Comparison of ENCODE assay signal across 18 cellular contexts in the genomic region with DNA sequence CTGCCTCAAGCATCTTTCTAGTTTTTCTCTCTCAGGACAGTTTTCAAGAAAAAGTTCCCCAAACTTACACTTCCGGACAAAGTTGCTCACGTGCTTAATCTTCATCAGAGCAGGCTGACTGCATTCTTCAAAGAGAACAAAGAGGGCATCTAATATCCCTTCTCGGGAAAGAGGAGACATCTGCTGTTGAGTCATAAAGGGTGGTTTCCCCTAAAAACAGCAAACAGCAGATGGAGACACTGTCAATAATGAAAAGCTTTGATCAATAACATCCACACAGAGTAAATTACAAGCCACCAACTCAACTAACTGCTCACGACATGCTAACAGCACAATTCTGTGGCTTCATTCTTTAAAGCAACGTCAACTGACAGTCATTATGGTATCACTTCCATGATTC. TPM values are rescaled to one million over a fixed set of nuclear protein-coding genes. Genes with fewer than 3 reads are reported as not detected.
DNase-seq lines count a peak whose midpoint lies in the region; ATAC-seq, FAIRE-seq and TF ChIP-seq lines count a peak whose summit lies in the region.
"Had no signal": no experiment of that assay in that cellular context is flagged by ENCODE, and none has a peak within 500 bp of the region (broad histone marks: within the 10 kb centered on the region; RNA-seq: fewer than 3 reads in every experiment).

No MANE protein-coding gene starts in this region.

- H3K4me3 Mint-ChIP-seq in glutamatergic neuron (ENCODE audit: unreplicated experiment), result peak overlapping the region; percentile 67
- H3K4me3 Mint-ChIP-seq: activated CD4-positive, alpha-beta T cell treated with anti-CD3 and anti-CD28 coated beads, Interleukin-2, amount 10 ng/mL, durations not matched to agents 7 days and 5 days; B cell; T-helper 1 cell treated with Interleukin-12 subunit alpha and Interleukin-12 subunit beta and Interleukin-4 antibody, amounts not matched to agents 30 μg/mL and 1 μg/mL, for 36 hours had no signal

- H3K27ac ChIP-seq in GM12878 (ENCODE audit: control insufficient read depth, insufficient read depth), result no peak overlapping the region
- H3K27ac ChIP-seq in esophagus squamous epithelium, result peak overlapping the region in 2 of 4 donors; percentile 23 to 46
- H3K27ac ChIP-seq: adrenal gland, coronary artery, PC-9, psoas muscle had no signal

- H3K79me2 ChIP-seq in GM12878 (ENCODE audit: control insufficient read depth, insufficient read depth, low read length), result no peaks in the 10 kb centered on the region

- POLR2A ChIA-PET in GM12878 (lab: Charles Lee), result interaction anchor here (1.0 kb wide), 1 partner anchor 77 kb away, joined by 6 read pairs; no protein-coding TSS in a partner anchor

- H3K27me3 ChIP-seq in GM12878 (replicated peaks in 1 of 2; ENCODE audit: control insufficient read depth in 2 of 2, insufficient read depth in 2 of 2, low read length in 1 of 2) (no peaks in the 10 kb centered on the region), esophagus squamous epithelium (no peaks in the 10 kb centered on the region)
- H3K27me3 ChIP-seq: adrenal gland had no signal

- no peak for FAIRE-seq in GM12878 (lab: Jason Lieb, UNC)
- FAIRE-seq: kidney had no signal

- H3K9ac ChIP-seq in GM12878 (ENCODE audit: control insufficient read depth, insufficient read depth, low read length), result no peak overlapping the region

- TF ChIP-seq POLR2A in GM12878 (IDR thresholded peaks at IDR 0.05; ENCODE audit: low read depth, low read length), result no peak
- TF ChIP-seq POLR2A in esophagus squamous epithelium (IDR thresholded peaks at IDR 0.05), result no peak

- RAD21 ChIA-PET in GM12878 (lab: Charles Lee; ENCODE audit: unreplicated experiment), result no interaction called here

- SMC1A ChIA-PET in GM12878 (lab: Charles Lee; ENCODE audit: uncharacterized antibody, unreplicated experiment), result interaction anchor here (1.4 kb wide), 1 partner anchor 35 kb away, joined by 4 read pairs; no protein-coding TSS in a partner anchor

- in situ Hi-C loops in GM12878 (cut with MboI), result no loop called here

- intact Hi-C loops in GM12878 (cut with micrococcal nuclease; ENCODE audit: unreplicated experiment), result no loop called here
- intact Hi-C loops in esophagus squamous epithelium (cut with DNase I), result no loop called here

- H3K4me2 ChIP-seq in GM12878 (ENCODE audit: control insufficient read depth, insufficient read depth), result no peak overlapping the region
- H3K4me2 ChIP-seq: PC-9 had no signal

- H3K9me3 Mint-ChIP-seq in glutamatergic neuron (ENCODE audit: unreplicated experiment), result peaks cover 5% of the 10 kb centered on the region
- H3K9me3 Mint-ChIP-seq: activated CD4-positive, alpha-beta T cell treated with anti-CD3 and anti-CD28 coated beads, Interleukin-2, amount 10 ng/mL, durations not matched to agents 7 days and 5 days; T-helper 1 cell treated with Interleukin-12 subunit alpha and Interleukin-12 subunit beta and Interleukin-4 antibody, amounts not matched to agents 30 μg/mL and 1 μg/mL, for 36 hours had no signal

- H3K4me3 ChIP-seq in HFF-Myc (replicated peaks; ENCODE audit: low read depth, low read length) (no peak overlapping the region), GM12878 (no peak overlapping the region), esophagus squamous epithelium (no peak overlapping the region)
- H3K4me3 ChIP-seq: adrenal gland, coronary artery, PC-9, psoas muscle had no signal

- no peaks in the 10 kb centered on the region for H3K36me3 Mint-ChIP-seq in glutamatergic neuron (ENCODE audit: unreplicated experiment)

- H3K27ac Mint-ChIP-seq in glutamatergic neuron (ENCODE audit: unreplicated experiment), result peak overlapping the region; percentile 95
- H3K27ac Mint-ChIP-seq: activated CD4-positive, alpha-beta T cell treated with anti-CD3 and anti-CD28 coated beads, Interleukin-2, amount 10 ng/mL, durations not matched to agents 7 days and 5 days; B cell; T-helper 1 cell treated with Interleukin-12 subunit alpha and Interleukin-12 subunit beta and Interleukin-4 antibody, amounts not matched to agents 30 μg/mL and 1 μg/mL, for 36 hours had no signal

- H2AFZ ChIP-seq in GM12878 (ENCODE audit: control insufficient read depth, low read depth, low read length), result peak overlapping the region; percentile 30
- H2AFZ ChIP-seq: PC-9 had no signal

- no peak for TF ChIP-seq RAD21 in GM12878 (IDR thresholded peaks at IDR 0.05; ENCODE audit: insufficient read depth, low read depth, low read length)

- CTCF ChIA-PET in GM12878 (lab: Yijun Ruan, JAX), result no interaction called here

- no peaks in the 10 kb centered on the region for H4K20me1 ChIP-seq in GM12878 (ENCODE audit: control insufficient read depth, insufficient read depth)

- 79% methylated on average over 5 of the region's 5 CpGs for WGBS in GM12878 (ENCODE audit: insufficient coverage, insufficient replicate concordance, low lambda C conversion rate, missing lambda C conversion rate)
- 46 to 55% methylated on average over 5 of the region's 5 CpGs for WGBS in esophagus squamous epithelium, 2 donors

- H3K36me3 ChIP-seq in GM12878 (ENCODE audit: control insufficient read depth in 2 of 2, insufficient read depth in 2 of 2, low read length in 1 of 2) (peaks cover 3 to 20% of the 10 kb centered on the region in 2 experiments; a peak in 2 of 4 replicates), esophagus squamous epithelium (peaks cover 0 to 19% (median 0%) of the 10 kb centered on the region in 3 donors)
- H3K36me3 ChIP-seq: adrenal gland had no signal

- peaks cover 2% of the 10 kb centered on the region for H3K27me3 Mint-ChIP-seq in glutamatergic neuron (ENCODE audit: unreplicated experiment)
- H3K27me3 Mint-ChIP-seq: activated CD4-positive, alpha-beta T cell treated with anti-CD3 and anti-CD28 coated beads, Interleukin-2, amount 10 ng/mL, durations not matched to agents 7 days and 5 days; B cell had no signal

- peaks cover 17% of the 10 kb centered on the region for H3K4me1 Mint-ChIP-seq in glutamatergic neuron (ENCODE audit: low read depth, unreplicated experiment)
- H3K4me1 Mint-ChIP-seq: B cell had no signal

- ATAC-seq in GM12878 (no peak), GM18520 (IDR thresholded peaks at IDR 0.05; ENCODE audit: unreplicated experiment) (no peak), HG03196 (IDR thresholded peaks at IDR 0.05; ENCODE audit: unreplicated experiment) (no peak)
- ATAC-seq: psoas muscle had no signal

- DNase-seq in AG08395 (ENCODE audit: low spot score), result peak; percentile 70
- peak; percentile 65 for DNase-seq in HFF-Myc (ENCODE audit: extremely low read depth, low read depth)
- no peak for DNase-seq in GM12878 (ENCODE audit: low read depth, low spot score)
- no peak for DNase-seq in glutamatergic neuron
- no peak for DNase-seq in stimulated activated CD4-positive, alpha-beta T cell treated with anti-CD3 and anti-CD28 coated beads, Interleukin-1b, Interleukin-23, amount 100 ng/mL, for 48 hours
- no peak for DNase-seq in esophagus squamous epithelium (lab: John Stamatoyannopoulos, UW)
- DNase-seq: activated CD4-positive, alpha-beta T cell treated with anti-CD3 and anti-CD28 coated beads, Interleukin-2, amount 10 ng/mL, durations not matched to agents 7 days and 5 days; activated T-cell treated with anti-CD3 and anti-CD28 coated beads, Interleukin-2, amount 50 U/mL, for 48 hours; adrenal gland; kidney; NCI-H1048 had no signal

- H3K4me1 ChIP-seq in GM12878 (ENCODE audit: control insufficient read depth, insufficient read depth, low read length) (no peaks in the 10 kb centered on the region), esophagus squamous epithelium (no peaks in the 10 kb centered on the region)
- H3K4me1 ChIP-seq: adrenal gland, psoas muscle had no signal

- no peak for TF ChIP-seq CTCF in HFF-Myc (IDR thresholded peaks at IDR 0.05; ENCODE audit: low read depth, low read length, missing control alignments)
- TF ChIP-seq CTCF in GM12878 (IDR thresholded peaks at IDR 0.05 in 2 of 3, conservative IDR thresholded peaks at IDR 0.05 in 1 of 3; ENCODE audit: control insufficient read depth in 2 of 3, extremely low read depth in 1 of 3, insufficient read depth in 1 of 3, low read depth in 3 of 3, low read length in 3 of 3), result no peak
- no peak for TF ChIP-seq CTCF in glutamatergic neuron (IDR thresholded peaks at IDR 0.05; ENCODE audit: partially characterized antibody, unreplicated experiment)
- no peak for TF ChIP-seq CTCF in esophagus squamous epithelium (IDR thresholded peaks at IDR 0.05)

- no peaks in the 10 kb centered on the region for H3K9me3 ChIP-seq in GM12878 (replicated peaks; ENCODE audit: control insufficient read depth, insufficient read depth, low read length)
- no peaks in the 10 kb centered on the region for H3K9me3 ChIP-seq in esophagus squamous epithelium
- H3K9me3 ChIP-seq: adrenal gland, psoas muscle had no signal

- TF ChIP-seq EP300 in GM12878 (IDR thresholded peaks at IDR 0.05; ENCODE audit: borderline replicate concordance in 1 of 2, control insufficient read depth in 1 of 2, low read depth in 2 of 2, low read length in 2 of 2), result no peak

- BruUV-seq in GM12878 (replicated peaks; lab: Mats Ljungman, UMichigan), result no TSS peak

TF ChIP-seq in GM12878, 131 proteins besides CTCF, POLR2A, EP300 and RAD21:
- 0 out of 2 replicates have a peak, but pooled peaks have one; percentile 7 for TF ChIP-seq RUNX3 (IDR thresholded peaks at IDR 0.05; ENCODE audit: low read length)
- TF ChIP-seq FOS (IDR thresholded peaks at IDR 0.05; ENCODE audit: borderline replicate concordance, extremely low read depth, insufficient read length), result no peak

RNA-seq across cellular contexts. Expression of gene CIT, which starts 8.1 kb away (rescaled TPM):
- total RNA-seq in GM12878 (2013; cell fraction: nucleolus; rRNA removed), result 114 and 127 TPM in 2 replicates
- 15.0 and 21.2 TPM in 2 replicates for total RNA-seq in GM12878 (2014; rRNA removed)
- total RNA-seq in GM12878 (2014; rRNA removed; fragmentation: Illumina TruSeq; extraction: Trizol), result 14.0 and 14.5 TPM in 2 replicates
- 35.7 and 38.2 TPM in 2 replicates for total RNA-seq in GM12878 (2021)
- 7.4 TPM for polyA plus RNA-seq in GM12878 (2011; ENCODE audit: low read depth)
- 17.0 and 22.0 TPM in 2 replicates for polyA plus RNA-seq in GM12878 (2011; rRNA removed)
- 17.1 and 17.4 TPM in 2 replicates for polyA plus RNA-seq in GM12878 (2011; cell fraction: cytosol; rRNA removed)
- 55.6 and 64.8 TPM in 2 replicates for polyA plus RNA-seq in GM12878 (2011; cell fraction: nucleus; rRNA removed)
- 11.4 and 11.6 TPM in 2 replicates for polyA plus RNA-seq in GM12878 (2012)
- polyA plus RNA-seq in GM12878 (2014; fragmentation: Illumina TruSeq; extraction: Trizol), result 13.7 and 14.8 TPM in 2 replicates
- polyA plus RNA-seq in GM12878 (2014; fragmentation: Nextera tagmentation; extraction: Ambion mirVana), result 1 to 10 TPM; 1.0 to 1.8 TPM
- 18.6 and 24.1 TPM in 2 replicates for polyA plus RNA-seq in GM12878 (2014; rRNA removed)
- polyA plus RNA-seq in GM12878 (2016; fragmentation: Nextera tagmentation; extraction: Ambion mirVana), result 10 to 100 TPM; 12.9 to 17.9 TPM
- polyA minus RNA-seq in GM12878 (2011; rRNA and poly(A)+ RNA removed), result 41.1 and 47.0 TPM in 2 replicates
- 13.9 and 20.6 TPM in 2 replicates for polyA minus RNA-seq in GM12878 (2011; cell fraction: cytosol; rRNA and poly(A)+ RNA removed)
- polyA minus RNA-seq in GM12878 (2011; cell fraction: nucleus; rRNA and poly(A)+ RNA removed), result 34.3 and 57.8 TPM in 2 replicates
- 20.8 TPM for total RNA-seq in glutamatergic neuron (ENCODE audit: unreplicated experiment)
- 10 to 100 TPM in 3 of 4 donors, 1 to 10 TPM in 1; 6.7 to 23.1 (median 13.9) TPM for total RNA-seq in esophagus squamous epithelium

Comparison
In these comparisons a context has a peak if more than half of its experiments do, and no peak if none do; other contexts are left out.
1. DNase-seq: peak in AG08395 (single experiment) and HFF-Myc (single experiment); none in GM12878 (single experiment), glutamatergic neuron (single experiment), stimulated activated CD4-positive, alpha-beta T cell treated with anti-CD3 and anti-CD28 coated beads, Interleukin-1b, Interleukin-23, amount 100 ng/mL, for 48 hours (single experiment) and esophagus squamous epithelium (single experiment).